ENCODE assay signal across 9 cellular contexts in genomic region chr18:75178376-75178775, GRCh38.
"Had no signal": no experiment of that assay in that cellular context is flagged by ENCODE, and none has a peak within 500 bp of the region (broad histone marks: within the 10 kb centered on the region; RNA-seq: fewer than 3 reads in every experiment).

No MANE protein-coding gene starts in this region.

- H3K27ac ChIP-seq: GM23248, HL-60 had no signal

- ATAC-seq: HCT116, HepG2 had no signal

- H3K27ac Mint-ChIP-seq: HFFc6, IgD-negative memory B cell had no signal

- H3K9me3 ChIP-seq: HAP-1 had no signal

- H3K36me3 Mint-ChIP-seq: IgD-negative memory B cell had no signal

- H3K4me3 ChIP-seq: GM23248, HAP-1 had no signal

- H3K27me3 Mint-ChIP-seq: IgD-negative memory B cell had no signal

- H3K4me1 ChIP-seq: HAP-1 had no signal

- H3K9me3 Mint-ChIP-seq: HFFc6 had no signal

- H3K4me3 Mint-ChIP-seq: HFFc6, IgD-negative memory B cell had no signal

- DNase-seq: GM23248, GOT3, H7, HFFc6 had no signal

- H3K9ac ChIP-seq: GM23248 had no signal

- H3K36me3 ChIP-seq: HAP-1 had no signal
